ENCODE assay signal across 9 cellular contexts in the genomic region with DNA sequence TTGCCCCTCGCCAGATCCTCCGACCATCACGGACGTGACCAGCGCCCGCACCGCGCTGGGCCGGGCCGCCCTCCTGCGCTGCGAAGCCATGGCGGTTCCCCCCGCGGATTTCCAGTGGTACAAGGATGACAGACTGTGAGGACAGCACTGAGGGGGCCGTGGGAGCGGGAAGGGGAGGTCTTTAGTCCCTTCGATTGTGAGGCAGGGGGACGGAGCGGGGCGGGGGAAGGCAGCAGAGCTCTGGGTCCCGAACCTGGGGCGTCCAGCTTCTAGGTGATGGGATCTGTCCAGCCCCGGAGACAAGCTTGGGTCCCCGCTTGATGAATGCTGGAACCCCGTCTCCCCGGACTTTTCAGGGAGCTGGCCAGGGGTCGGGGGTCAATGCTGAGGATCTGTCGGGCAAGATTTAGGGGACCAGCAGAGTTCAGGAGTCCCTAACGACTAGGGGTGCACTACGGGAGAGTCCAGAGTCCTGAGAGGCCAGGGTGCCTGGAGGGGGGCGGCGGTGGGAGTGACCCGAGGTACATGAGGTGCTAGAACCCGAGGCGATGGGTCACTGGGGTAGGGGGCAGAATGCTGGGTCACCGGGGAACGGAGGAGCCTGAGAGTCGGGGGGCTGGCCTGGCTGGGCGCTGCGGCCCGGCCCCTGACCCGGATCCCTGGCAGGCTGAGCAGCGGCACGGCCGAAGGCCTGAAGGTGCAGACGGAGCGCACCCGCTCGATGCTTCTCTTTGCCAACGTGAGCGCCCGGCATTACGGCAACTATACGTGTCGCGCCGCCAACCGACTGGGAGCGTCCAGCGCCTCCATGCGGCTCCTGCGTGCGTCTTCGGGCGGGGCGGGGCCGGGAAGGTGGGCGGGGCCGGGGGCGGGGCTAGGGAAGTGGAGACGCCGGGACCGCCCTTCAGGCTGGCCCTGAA. TPM values are rescaled to one million over a fixed set of nuclear protein-coding genes. Genes with fewer than 3 reads are reported as not detected.
DNase-seq lines count a peak whose midpoint lies in the region; ATAC-seq and TF ChIP-seq lines count a peak whose summit lies in the region.
"Had no signal": no experiment of that assay in that cellular context is flagged by ENCODE, and none has a peak within 500 bp of the region (broad histone marks: within the 10 kb centered on the region; RNA-seq: fewer than 3 reads in every experiment).

No MANE protein-coding gene starts in this region.

- H4K91ac ChIP-seq in mesenchymal stem cell (ENCODE audit: low read length) = no peak overlapping the region

- peak in 1 of 4 donors; percentile 8 for TF ChIP-seq POLR2A in upper lobe of left lung (IDR thresholded peaks at IDR 0.05)

- H3K4me2 ChIP-seq in mesenchymal stem cell (ENCODE audit: low read length, poor library complexity, severe bottlenecking) = no peak overlapping the region

- H3K9me3 Mint-ChIP-seq in T-helper 2 cell treated with Interferon-gamma antibody and Interleukin-4, amounts not matched to agents 5 μg/mL and 100 μg/mL, for 36 hours = no peaks in the 10 kb centered on the region
- H3K9me3 Mint-ChIP-seq in chondrocyte (ENCODE audit: low read depth) (peaks cover 3% of the 10 kb centered on the region), type B pancreatic cell (no peaks in the 10 kb centered on the region)

- peaks cover 0 to 47% of the 10 kb centered on the region in 2 experiments for H3K27me3 ChIP-seq in mesenchymal stem cell (ENCODE audit: control insufficient read depth in 1 of 2, insufficient read depth in 1 of 2, low read length in 2 of 2)
- H3K27me3 ChIP-seq in upper lobe of left lung = peaks cover 0 to 25% (median 11%) of the 10 kb centered on the region in 4 donors

- H3K9me3 ChIP-seq in mesenchymal stem cell (ENCODE audit: control insufficient read depth, low read length) = peaks cover 5% of the 10 kb centered on the region
- peaks cover 0 to 5% (median 1%) of the 10 kb centered on the region in 4 donors for H3K9me3 ChIP-seq in upper lobe of left lung
- H3K9me3 ChIP-seq: neutrophil had no signal

- H3K4ac ChIP-seq in mesenchymal stem cell (ENCODE audit: low read depth in 1 of 2, low read length in 2 of 2) = no peak overlapping the region

- H3K36me3 ChIP-seq in mesenchymal stem cell (ENCODE audit: control insufficient read depth in 1 of 2, insufficient read depth in 2 of 2, low read depth in 1 of 2, low read length in 2 of 2) (peaks cover 0 to 5% of the 10 kb centered on the region in 2 experiments), upper lobe of left lung (no peaks in the 10 kb centered on the region)
- H3K36me3 ChIP-seq: neutrophil had no signal

- H3K27ac ChIP-seq in mesenchymal stem cell (ENCODE audit: low read length, poor library complexity, severe bottlenecking) = no peak overlapping the region
- no peak overlapping the region for H3K27ac ChIP-seq in upper lobe of left lung
- H3K27ac ChIP-seq: neutrophil had no signal

- no peaks in the 10 kb centered on the region for H3K4me1 ChIP-seq in mesenchymal stem cell (ENCODE audit: control insufficient read depth, insufficient read depth, low read depth, low read length)
- peaks cover 7 to 16% (median 13%) of the 10 kb centered on the region in 4 donors for H3K4me1 ChIP-seq in upper lobe of left lung

- no peak overlapping the region for H2BK12ac ChIP-seq in mesenchymal stem cell (ENCODE audit: low read length in 2 of 2)

- WGBS in mesenchymal stem cell = 7% methylated on average over 70 of the region's 74 CpGs
- WGBS in upper lobe of left lung, 2 donors = 8 to 17% methylated on average over 22 to 42 of the region's 74 CpGs

- H2AFZ ChIP-seq in mesenchymal stem cell (ENCODE audit: low read depth, low read length) = no peak overlapping the region

- peaks cover 7% of the 10 kb centered on the region for H3K36me3 Mint-ChIP-seq in T-helper 2 cell treated with Interferon-gamma antibody and Interleukin-4, amounts not matched to agents 5 μg/mL and 100 μg/mL, for 36 hours (ENCODE audit: low read depth)
- H3K36me3 Mint-ChIP-seq in chondrocyte (ENCODE audit: low read depth) (peaks cover 11% of the 10 kb centered on the region), type B pancreatic cell (peaks cover 15% of the 10 kb centered on the region)

- no peak overlapping the region for H3K4me3 ChIP-seq in mesenchymal stem cell (ENCODE audit: insufficient read depth in 1 of 2, low read depth in 1 of 2, low read length in 2 of 2)
- peak overlapping the region in 3 of 4 donors; percentile 15 to 29 (median 20) for H3K4me3 ChIP-seq in upper lobe of left lung

- H2AK5ac ChIP-seq in mesenchymal stem cell (ENCODE audit: low read length, severe bottlenecking) = no peak overlapping the region

- no peak overlapping the region for H2BK15ac ChIP-seq in mesenchymal stem cell (ENCODE audit: low read depth, poor library complexity, severe bottlenecking)

- peaks cover 38% of the 10 kb centered on the region for H3K27me3 Mint-ChIP-seq in T-helper 2 cell treated with Interferon-gamma antibody and Interleukin-4, amounts not matched to agents 5 μg/mL and 100 μg/mL, for 36 hours (ENCODE audit: low read depth)
- H3K27me3 Mint-ChIP-seq in chondrocyte (ENCODE audit: low read depth) = peaks cover 17% of the 10 kb centered on the region
- H3K27me3 Mint-ChIP-seq in type B pancreatic cell = peaks cover 10% of the 10 kb centered on the region

- peak overlapping the region; percentile 83 for H3K4me3 Mint-ChIP-seq in T-helper 2 cell treated with Interferon-gamma antibody and Interleukin-4, amounts not matched to agents 5 μg/mL and 100 μg/mL, for 36 hours
- H3K4me3 Mint-ChIP-seq in chondrocyte (ENCODE audit: unreplicated experiment) (no peak overlapping the region), type B pancreatic cell (no peak overlapping the region)

- no peak overlapping the region for H3K18ac ChIP-seq in mesenchymal stem cell (ENCODE audit: low read depth in 1 of 2, low read length in 2 of 2)

- H3K79me1 ChIP-seq in mesenchymal stem cell (replicated peaks; ENCODE audit: low read length, poor library complexity, severe bottlenecking) = no peaks in the 10 kb centered on the region

- peak overlapping the region in 1 of 2 experiments; percentile 42 for H3K23ac ChIP-seq in mesenchymal stem cell (ENCODE audit: low read length in 2 of 2)

- peak; percentile 17 for TF ChIP-seq CTCF in GM20000 (IDR thresholded peaks at IDR 0.05; ENCODE audit: extremely low read depth, missing control alignments)
- peak; percentile 10 for TF ChIP-seq CTCF in chondrocyte (IDR thresholded peaks at IDR 0.05)
- no peak for TF ChIP-seq CTCF in upper lobe of left lung (IDR thresholded peaks at IDR 0.05)
- no peak for TF ChIP-seq CTCF in type B pancreatic cell (conservative IDR thresholded peaks at IDR 0.05)

- H3K14ac ChIP-seq in mesenchymal stem cell (ENCODE audit: low read length in 2 of 2) = no peak overlapping the region

- H3K9ac ChIP-seq in mesenchymal stem cell (ENCODE audit: low read length) = no peak overlapping the region

- ATAC-seq in upper lobe of left lung (ENCODE audit: low FRiP score in 2 of 2) (peak in 1 of 2 donors; percentile 75), HG02840 (IDR thresholded peaks at IDR 0.05; ENCODE audit: low FRiP score, unreplicated experiment) (no peak), HG02763 (IDR thresholded peaks at IDR 0.05; ENCODE audit: unreplicated experiment) (no peak)

- no peak overlapping the region for H3K27ac Mint-ChIP-seq in T-helper 2 cell treated with Interferon-gamma antibody and Interleukin-4, amounts not matched to agents 5 μg/mL and 100 μg/mL, for 36 hours
- H3K27ac Mint-ChIP-seq in chondrocyte (ENCODE audit: unreplicated experiment) (no peak overlapping the region), type B pancreatic cell (no peak overlapping the region)

- no peak overlapping the region for H2BK5ac ChIP-seq in mesenchymal stem cell (ENCODE audit: low read depth, low read length, poor library complexity, severe bottlenecking)

- H3K4me1 Mint-ChIP-seq in T-helper 2 cell treated with Interferon-gamma antibody and Interleukin-4, amounts not matched to agents 5 μg/mL and 100 μg/mL, for 36 hours (ENCODE audit: low read depth) = peaks cover 8% of the 10 kb centered on the region
- peaks cover 2% of the 10 kb centered on the region for H3K4me1 Mint-ChIP-seq in chondrocyte (ENCODE audit: low read depth)
- no peaks in the 10 kb centered on the region for H3K4me1 Mint-ChIP-seq in type B pancreatic cell (ENCODE audit: unreplicated experiment)

- DNase-seq in GM20000 (ENCODE audit: low spot score) (peak; percentile 91), chondrocyte (ENCODE audit: low spot score) (no peak), mesenchymal stem cell (peak; percentile 51), upper lobe of left lung (peak; percentile 41 to 89), type B pancreatic cell (ENCODE audit: extremely low spot score, unreplicated experiment) (no peak)
- DNase-seq in T-helper 2 cell treated with Interferon-gamma antibody and Interleukin-4, amounts not matched to agents 5 μg/mL and 100 μg/mL, for 36 hours (ENCODE audit: low spot score) = peak; percentile 68

- H4K8ac ChIP-seq in mesenchymal stem cell (ENCODE audit: low read length) = no peak overlapping the region

- no peak for TF ChIP-seq EP300 in upper lobe of left lung (IDR thresholded peaks at IDR 0.05)

- no peak overlapping the region for H2BK120ac ChIP-seq in mesenchymal stem cell (ENCODE audit: low read depth, low read length)

RNA-seq across cellular contexts. Expression of gene VSIG10L, which starts 14.6 kb away (rescaled TPM):
- 4.9 to 5.5 TPM (median 5.4 TPM) in 3 replicates for total RNA-seq in chondrocyte
- polyA plus RNA-seq in mesenchymal stem cell (2013, experiment 1 of 2) = 5.8 TPM
- 5.4 TPM for polyA plus RNA-seq in mesenchymal stem cell (2013, experiment 2 of 2)
- 10 to 100 TPM in 1 of 6 donors, 1 to 10 TPM in 4, under 1 TPM in 1; 0.76 to 13.6 (median 2.8) TPM for total RNA-seq in upper lobe of left lung
- 2.4 and 5.9 TPM in 2 replicates for total RNA-seq in type B pancreatic cell (ENCODE audit: low replicate concordance)

RNA-seq across cellular contexts. Expression of gene IGLON5, which starts 15.9 kb away (rescaled TPM):
- total RNA-seq in chondrocyte (0.07 TPM in 1 of 3 replicates, not detected in the others), upper lobe of left lung (under 1 TPM in 2 of 6 donors, not detected in 4; 0.09 to 0.10 TPM), type B pancreatic cell (ENCODE audit: low replicate concordance) (0.33 and 18.0 TPM in 2 replicates)
- 0.08 TPM for polyA plus RNA-seq in mesenchymal stem cell (2013, experiment 1 of 2)
- 0.08 TPM for polyA plus RNA-seq in mesenchymal stem cell (2013, experiment 2 of 2)

RNA-seq across cellular contexts. Expression of gene ETFB, which starts 38.9 kb away (rescaled TPM):
- total RNA-seq in chondrocyte (43.7 to 56.6 TPM (median 49.6 TPM) in 3 replicates), upper lobe of left lung (100 to 1,000 TPM in 1 of 6 donors, 10 to 100 TPM in 5; 59.7 to 102 (median 86.6) TPM), type B pancreatic cell (ENCODE audit: low replicate concordance) (76.3 and 81.9 TPM in 2 replicates)
- 59.0 TPM for polyA plus RNA-seq in mesenchymal stem cell (2013, experiment 1 of 2)
- polyA plus RNA-seq in mesenchymal stem cell (2013, experiment 2 of 2) = 61.6 TPM

RNA-seq across cellular contexts. Expression of gene CLDND2, which starts 41.5 kb away (rescaled TPM):
- total RNA-seq in chondrocyte (1.5 TPM in 1 of 3 replicates, not detected in the others), upper lobe of left lung (1 to 10 TPM in 2 of 6 donors, under 1 TPM in 1, not detected in 3; 0.89 to 3.0 (median 1.7) TPM), type B pancreatic cell (ENCODE audit: low replicate concordance) (0.97 TPM in 1 of 2 replicates, not detected in the other)
- 2.7 TPM for polyA plus RNA-seq in mesenchymal stem cell (2013, experiment 1 of 2)
- polyA plus RNA-seq in mesenchymal stem cell (2013, experiment 2 of 2) = 2.5 TPM

RNA-seq across cellular contexts. Expression of gene NKG7, which starts 45.1 kb away (rescaled TPM):
- total RNA-seq in chondrocyte (not detected in 3 replicates), upper lobe of left lung (10 to 100 TPM in 2 of 6 donors, 1 to 10 TPM in 4; 3.4 to 25.8 (median 9.7) TPM), type B pancreatic cell (ENCODE audit: low replicate concordance) (not detected in 2 replicates)
- not detected for polyA plus RNA-seq in mesenchymal stem cell (2013, experiment 1 of 2)
- not detected for polyA plus RNA-seq in mesenchymal stem cell (2013, experiment 2 of 2)

Comparison
In these comparisons a context has a peak if more than half of its experiments do, and no peak if none do; other contexts are left out.
1. DNase-seq: peak in GM20000 (single experiment), T-helper 2 cell treated with Interferon-gamma antibody and Interleukin-4, amounts not matched to agents 5 μg/mL and 100 μg/mL, for 36 hours (single experiment), mesenchymal stem cell (single experiment) and upper lobe of left lung (2 of 2); none in chondrocyte (single experiment) and type B pancreatic cell (single experiment).
2. CTCF ChIP-seq: peak in GM20000 (single experiment) and chondrocyte (single experiment); none in upper lobe of left lung (0 of 6) and type B pancreatic cell (single experiment).
3. H3K4me3 ChIP-seq: peak in upper lobe of left lung (3 of 4); none in mesenchymal stem cell (0 of 2).